Comparison of ENCODE assay signal across 13 cellular contexts in the genomic region with DNA sequence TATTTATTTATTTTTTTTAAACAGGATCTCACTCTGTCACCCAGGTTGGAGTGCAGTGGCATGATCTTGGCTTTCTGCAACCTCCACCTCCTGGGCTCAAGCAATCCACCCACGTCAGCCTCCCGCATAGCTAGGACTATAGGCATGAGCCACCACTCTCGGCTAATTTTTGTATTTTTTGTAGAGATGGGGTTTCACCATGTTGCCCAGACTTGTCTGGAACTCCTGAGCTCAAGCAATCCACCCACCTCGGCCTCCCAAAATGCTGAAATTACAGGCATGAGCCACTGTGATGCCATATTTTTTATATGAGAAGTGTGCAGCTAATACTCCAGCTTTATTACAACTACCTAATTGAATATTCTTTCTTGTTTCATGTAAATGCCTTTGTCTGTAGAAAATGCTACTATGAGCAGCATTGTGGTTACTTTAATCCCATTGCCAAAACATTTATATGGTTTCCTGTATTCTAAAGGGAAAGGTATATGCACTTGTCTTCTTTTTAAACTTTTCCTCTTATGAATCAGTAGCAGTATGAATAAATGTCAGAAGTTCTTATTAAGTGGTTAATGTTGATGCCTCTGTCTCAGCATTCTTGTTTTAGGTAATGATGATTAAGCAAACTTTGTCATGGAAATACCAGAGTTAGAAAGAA.
"Had no signal": no experiment of that assay in that cellular context is flagged by ENCODE, and none has a peak within 500 bp of the region (broad histone marks: within the 10 kb centered on the region; RNA-seq: fewer than 3 reads in every experiment).

No MANE protein-coding gene starts in this region.

- H3K4me3 Mint-ChIP-seq: endodermal cell, nephron had no signal

- ATAC-seq: gastrocnemius medialis, heart right ventricle had no signal

- H3K27ac Mint-ChIP-seq: endodermal cell, nephron had no signal

- DNase-seq: activated CD8-positive, alpha-beta memory T cell treated with anti-CD3 and anti-CD28 coated beads, Interleukin-2, amount 50 U/mL, for 4 hours; activated effector memory CD4-positive, alpha-beta T cell treated with Interleukin-2 at 50 U/mL for 16 hours; dorsolateral prefrontal cortex; endodermal cell; erythroblast; gastrocnemius medialis; heart right ventricle; nucleus accumbens; posterior cingulate gyrus; retina; SIG-M5; transverse colon had no signal

- H3K9me3 Mint-ChIP-seq: endodermal cell, nephron had no signal
